In genomic region chr9:38123359-38123758, GRCh38 we compare ENCODE assay signal across 1 cellular context. TPM values are rescaled to one million over a fixed set of nuclear protein-coding genes. Genes with fewer than 3 reads are reported as not detected.
"Had no signal": no experiment of that assay in that cellular context is flagged by ENCODE, and none has a peak within 500 bp of the region (broad histone marks: within the 10 kb centered on the region; RNA-seq: fewer than 3 reads in every experiment).

No MANE protein-coding gene starts in this region.

RNA-seq across cellular contexts. Expression of gene SHB, which starts 54.3 kb away (rescaled TPM):
- polyA plus RNA-seq: IgD-negative memory B cell had no signal
